ENCODE assay signal across 1 cellular context in genomic region chr19:3441089-3441985, GRCh38.
TF ChIP-seq lines count a peak whose summit lies in the region.

No MANE protein-coding gene starts in this region.

TF ChIP-seq in SK-N-SH treated with all-trans-retinoic acid at 6 μM for 48 hours, 23 proteins besides CTCF, POLR2A, EP300 and RAD21 (continued from another document):
- no peak for TF ChIP-seq CREB5 (CRISPR knock-in tag; IDR thresholded peaks at IDR 0.05; ENCODE audit: low read depth)
- TF ChIP-seq ZNF8 (CRISPR knock-in tag; IDR thresholded peaks at IDR 0.05): no peak
- no peak for TF ChIP-seq BACH2 (CRISPR knock-in tag; IDR thresholded peaks at IDR 0.05; ENCODE audit: borderline replicate concordance)
TF ChIP-seq in SK-N-SH treated with all-trans-retinoic acid at 6 μM for 48 hours: peak in this region for 1.
